23 cellular contexts compared by ENCODE assay signal in the genomic region with DNA sequence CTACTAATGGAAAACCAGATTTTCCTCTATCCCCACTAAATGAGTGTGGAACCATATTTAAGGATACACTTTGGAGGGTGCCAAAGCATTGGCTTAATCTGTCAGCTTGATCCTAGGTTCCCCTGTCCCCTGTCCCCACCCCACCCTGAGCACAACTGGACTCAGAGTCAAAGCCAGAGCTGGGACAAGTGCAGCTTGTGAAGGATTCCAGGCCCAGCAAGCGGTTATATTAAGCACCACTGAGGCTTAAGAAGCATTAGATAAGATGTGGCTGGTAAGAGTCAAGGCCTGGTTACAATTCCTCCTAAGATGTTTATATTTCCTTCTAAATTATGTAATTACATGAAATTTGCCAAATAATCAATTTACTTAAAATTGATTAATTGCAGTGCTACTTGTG.
"Had no signal": no experiment of that assay in that cellular context is flagged by ENCODE, and none has a peak within 500 bp of the region (broad histone marks: within the 10 kb centered on the region; RNA-seq: fewer than 3 reads in every experiment).

No MANE protein-coding gene starts in this region.

- H3K9me3 Mint-ChIP-seq: activated naive CD4-positive, alpha-beta T cell treated with anti-CD3 and anti-CD28 coated beads for 36 hours; activated T-cell treated with anti-CD3 and anti-CD28 coated beads, Interleukin-2, amount 50 U/mL, for 72 hours; brain; immature natural killer cell; nephron; stimulated activated naive CD8-positive, alpha-beta T cell treated with anti-CD3 and anti-CD28 coated beads, Interleukin-15, amount 100 ng/mL, for 72 hours had no signal

- H3K9me3 ChIP-seq: left lung, neutrophil, ovary, prostate gland, transverse colon had no signal

- H3K36me3 Mint-ChIP-seq: brain, immature natural killer cell had no signal

- H3K27ac ChIP-seq: foreskin keratinocyte, left lung, neutrophil, ovary, prostate gland had no signal

- H3K4me3 Mint-ChIP-seq: activated naive CD4-positive, alpha-beta T cell treated with anti-CD3 and anti-CD28 coated beads for 36 hours; brain; immature natural killer cell; nephron had no signal

- H3K27me3 Mint-ChIP-seq: stimulated activated naive CD8-positive, alpha-beta T cell treated with anti-CD3 and anti-CD28 coated beads, Interleukin-15, amount 100 ng/mL, for 72 hours had no signal

- H3K4me1 ChIP-seq: prostate gland had no signal

- DNase-seq: activated CD4-positive, alpha-beta T cell treated with anti-CD3 and anti-CD28 coated beads, Interleukin-2, amount 50 U/mL, for 4 hours; activated effector memory CD4-positive, alpha-beta T cell treated with Interleukin-2 at 50 U/mL for 16 hours; activated naive CD4-positive, alpha-beta T cell treated with anti-CD3 and anti-CD28 coated beads for 36 hours; activated T-cell treated with anti-CD3 and anti-CD28 coated beads, Interleukin-2, amount 50 U/mL, for 72 hours; aorta; effector CD4-positive, alpha-beta T cell; erythroblast; foreskin keratinocyte; immature natural killer cell; left lung; mammary epithelial cell; midbrain; ovary; stimulated activated CD4-positive, alpha-beta T cell treated with anti-CD3 and anti-CD28 coated beads, Interleukin-12 subunit alpha, Interleukin-12 subunit beta, amount 100 ng/mL, for 4 hours; stimulated activated CD4-positive, alpha-beta T cell treated with anti-CD3 and anti-CD28 coated beads, Interleukin-4, amount 100 ng/mL, for 4 hours; stimulated activated naive CD8-positive, alpha-beta T cell treated with anti-CD3 and anti-CD28 coated beads, Interleukin-15, amount 100 ng/mL, for 72 hours; T-helper 9 cell; transverse colon had no signal

- H3K36me3 ChIP-seq: left lung, neutrophil, ovary, prostate gland, transverse colon had no signal

- H3K27ac Mint-ChIP-seq: activated naive CD4-positive, alpha-beta T cell treated with anti-CD3 and anti-CD28 coated beads for 36 hours; activated T-cell treated with anti-CD3 and anti-CD28 coated beads, Interleukin-2, amount 50 U/mL, for 72 hours had no signal

- H3K4me3 ChIP-seq: left lung, ovary, prostate gland, transverse colon had no signal

- H3K27me3 ChIP-seq: foreskin keratinocyte, left lung, ovary, transverse colon had no signal

- FAIRE-seq: urothelium cell line had no signal

- ATAC-seq: foreskin keratinocyte; left lung; stimulated activated naive CD8-positive, alpha-beta T cell treated with anti-CD3 and anti-CD28 coated beads, Interleukin-15, amount 100 ng/mL, for 72 hours had no signal
